ENCODE assay signal across 25 cellular contexts in genomic region chr15:56227780-56228179, GRCh38.
"Had no signal": no experiment of that assay in that cellular context is flagged by ENCODE, and none has a peak within 500 bp of the region (broad histone marks: within the 10 kb centered on the region; RNA-seq: fewer than 3 reads in every experiment).

No MANE protein-coding gene starts in this region.

- ATAC-seq: natural killer cell; pancreas; right cardiac atrium; right lobe of liver; stimulated activated effector memory CD8-positive, alpha-beta T cell treated with anti-CD3 and anti-CD28 coated beads, Interleukin-12 subunit alpha, Interleukin-12 subunit beta, amount 100 ng/mL, for 72 hours; stimulated activated naive B cell treated with anti-CD40 and anti-IgM and Interleukin-4, amounts not matched to agents 10 μg/mL and 1 μg/mL and 100 μg/mL, for 72 hours had no signal

- H3K4me1 Mint-ChIP-seq: nephron, neural progenitor cell had no signal

- H3K4me3 ChIP-seq: neural progenitor cell, pancreas, prostate gland, right lobe of liver, sigmoid colon, stomach, thoracic aorta, thyroid gland, tibial nerve, upper lobe of left lung, vagina had no signal

- H3K4me3 Mint-ChIP-seq: natural killer cell; nephron; neural progenitor cell; stimulated activated effector memory CD8-positive, alpha-beta T cell treated with anti-CD3 and anti-CD28 coated beads, Interleukin-12 subunit alpha, Interleukin-12 subunit beta, amount 100 ng/mL, for 72 hours; stimulated activated naive B cell treated with anti-CD40 and anti-IgM and Interleukin-4, amounts not matched to agents 10 μg/mL and 1 μg/mL and 100 μg/mL, for 72 hours; stimulated activated naive CD8-positive, alpha-beta T cell treated with anti-CD3 and anti-CD28 coated beads, Interleukin-15, Interleukin-2, amounts not matched to agents 100 ng/mL and 50 ng/mL, for 24 hours had no signal

- H3K27me3 Mint-ChIP-seq: stimulated activated naive B cell treated with anti-CD40 and anti-IgM and Interleukin-4, amounts not matched to agents 10 μg/mL and 1 μg/mL and 100 μg/mL, for 72 hours; stimulated activated naive CD8-positive, alpha-beta T cell treated with anti-CD3 and anti-CD28 coated beads, Interleukin-15, Interleukin-2, amounts not matched to agents 100 ng/mL and 50 ng/mL, for 24 hours had no signal

- H3K27ac Mint-ChIP-seq: nephron; neural progenitor cell; stimulated activated effector memory CD8-positive, alpha-beta T cell treated with anti-CD3 and anti-CD28 coated beads, Interleukin-12 subunit alpha, Interleukin-12 subunit beta, amount 100 ng/mL, for 72 hours; stimulated activated naive B cell treated with anti-CD40 and anti-IgM and Interleukin-4, amounts not matched to agents 10 μg/mL and 1 μg/mL and 100 μg/mL, for 72 hours; stimulated activated naive CD8-positive, alpha-beta T cell treated with anti-CD3 and anti-CD28 coated beads, Interleukin-15, Interleukin-2, amounts not matched to agents 100 ng/mL and 50 ng/mL, for 24 hours had no signal

- H3K4me1 ChIP-seq: pancreas, prostate gland, right lobe of liver, thyroid gland, tibial nerve, upper lobe of left lung had no signal

- H3K36me3 ChIP-seq: prostate gland, right lobe of liver, sigmoid colon, thyroid gland had no signal

- H3K27me3 ChIP-seq: neural progenitor cell, pancreas, right lobe of liver, sigmoid colon, stomach, thyroid gland, tibial nerve, upper lobe of left lung, vagina had no signal

- H3K9me3 ChIP-seq: pancreas, prostate gland, thyroid gland had no signal

- H3K27ac ChIP-seq: neural progenitor cell, pancreas, prostate gland, right lobe of liver, sigmoid colon, stomach, thoracic aorta, thyroid gland, tibial nerve, upper lobe of left lung, vagina had no signal

- DNase-seq: natural killer cell; occipital lobe; pancreas; right cardiac atrium; right lobe of liver; sigmoid colon; small intestine; stimulated activated CD4-positive, alpha-beta T cell treated with anti-CD3 and anti-CD28 coated beads, Interleukin-15, amount 100 ng/mL, for 24 hours; stimulated activated CD4-positive, alpha-beta T cell treated with anti-CD3 and anti-CD28 coated beads, Interleukin-2, amount 100 ng/mL, for 24 hours; stimulated activated CD4-positive, alpha-beta T cell treated with anti-CD3 and anti-CD28 coated beads, Interleukin-2, amount 100 ng/mL, for 48 hours; stimulated activated CD4-positive, alpha-beta T cell treated with anti-CD3 and anti-CD28 coated beads, Interleukin-4, amount 100 ng/mL, for 24 hours; stimulated activated naive B cell treated with anti-CD40 and anti-IgM and Interleukin-4, amounts not matched to agents 10 μg/mL and 1 μg/mL and 100 μg/mL, for 72 hours; stimulated activated naive CD4-positive, alpha-beta T cell treated with Interleukin-2 at 50 U/mL for 16 hours; stomach; thyroid gland; trophoblast cell; upper lobe of left lung had no signal
